1 cellular context compared by ENCODE assay signal in the genomic region with DNA sequence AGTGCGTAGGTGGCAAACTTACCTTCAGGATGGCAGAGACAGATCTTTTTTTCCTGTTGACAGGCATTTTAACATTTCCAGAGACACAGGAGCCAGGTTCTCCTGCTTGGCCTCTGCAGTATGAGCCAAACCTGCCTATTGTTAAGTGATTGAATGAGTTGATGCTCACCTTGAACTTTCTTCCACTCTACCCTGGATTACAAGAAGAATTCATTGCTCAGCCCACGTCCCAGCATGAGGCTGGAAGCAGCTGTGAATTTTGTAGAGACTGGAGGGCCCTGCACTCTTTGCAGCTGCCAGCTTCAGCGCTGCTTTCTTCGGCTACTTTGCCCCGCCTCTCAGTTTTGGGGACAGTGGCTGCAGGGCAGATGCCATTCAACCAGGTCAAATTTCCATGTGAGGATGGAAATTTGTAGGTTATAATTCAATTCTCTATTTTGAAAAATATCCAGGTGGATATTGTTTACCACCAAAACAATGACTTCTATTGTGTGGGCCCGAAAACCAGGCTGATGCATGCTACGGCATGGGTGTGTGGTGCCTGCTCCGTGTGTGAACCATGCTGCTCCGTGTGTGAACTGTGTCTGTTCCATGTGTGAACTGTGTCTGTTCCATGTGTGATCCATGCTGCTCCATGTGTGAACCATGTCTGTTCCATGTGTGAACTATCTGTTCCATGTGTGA.
A peak's percentile ranks its signal among the peaks of the same experiment; 100 is the strongest.
TF ChIP-seq lines count a peak whose summit lies in the region.

No MANE protein-coding gene starts in this region.

TF ChIP-seq in HepG2, 621 proteins besides CTCF, POLR2A, EP300 and RAD21 (continued from another document and continues in another):
- TF ChIP-seq, protein P1, sequence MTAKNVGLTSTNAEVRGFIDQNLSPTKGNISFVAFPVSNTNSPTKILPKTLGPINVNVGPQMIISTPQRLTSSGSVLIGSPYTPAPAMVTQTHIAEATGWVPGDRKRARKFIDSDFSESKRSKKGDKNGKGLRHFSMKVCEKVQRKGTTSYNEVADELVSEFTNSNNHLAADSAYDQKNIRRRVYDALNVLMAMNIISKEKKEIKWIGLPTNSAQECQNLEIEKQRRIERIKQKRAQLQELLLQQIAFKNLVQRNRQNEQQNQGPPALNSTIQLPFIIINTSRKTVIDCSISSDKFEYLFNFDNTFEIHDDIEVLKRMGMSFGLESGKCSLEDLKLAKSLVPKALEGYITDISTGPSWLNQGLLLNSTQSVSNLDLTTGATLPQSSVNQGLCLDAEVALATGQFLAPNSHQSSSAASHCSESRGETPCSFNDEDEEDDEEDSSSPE (CRISPR knock-in tag; IDR thresholded peaks at IDR 0.05): 0 out of 2 replicates have a peak, but pooled peaks have one; percentile 17
- TF ChIP-seq ZBTB42 (CRISPR knock-in tag; IDR thresholded peaks at IDR 0.05) (no peak), ZNF136 (CRISPR knock-in tag; IDR thresholded peaks at IDR 0.05; ENCODE audit: low read depth) (0 out of 2 replicates have a peak, but pooled peaks have one; percentile 26), KLF15 (CRISPR knock-in tag; IDR thresholded peaks at IDR 0.05; ENCODE audit: borderline replicate concordance) (0 out of 2 replicates have a peak, but pooled peaks have one; percentile 17), BRD4 (CRISPR knock-in tag; IDR thresholded peaks at IDR 0.05) (0 out of 2 replicates have a peak, but pooled peaks have one; percentile 65), KAT7 (CRISPR knock-in tag; IDR thresholded peaks at IDR 0.05; ENCODE audit: borderline replicate concordance) (peak; percentile 71; the same call in 1 of the 2 replicates), RXRB (CRISPR knock-in tag; IDR thresholded peaks at IDR 0.05; ENCODE audit: borderline replicate concordance) (peak; percentile 69), ZNF337 (CRISPR knock-in tag; IDR thresholded peaks at IDR 0.05; ENCODE audit: borderline replicate concordance, low read depth) (no peak), ESRRA (CRISPR knock-in tag; IDR thresholded peaks at IDR 0.05; ENCODE audit: low read depth) (no peak), ZNF607 (CRISPR knock-in tag; IDR thresholded peaks at IDR 0.05; ENCODE audit: borderline replicate concordance) (0 out of 2 replicates have a peak, but pooled peaks have one; percentile 52), SP2 (CRISPR knock-in tag; IDR thresholded peaks at IDR 0.05) (no peak), SOX5 (CRISPR knock-in tag; IDR thresholded peaks at IDR 0.05; ENCODE audit: borderline replicate concordance) (peak; percentile 51), KLF16 (CRISPR knock-in tag; IDR thresholded peaks at IDR 0.05) (peak in 1 of 2 experiments; percentile 45; a peak in 1 of 4 replicates), KLF13 (CRISPR knock-in tag; IDR thresholded peaks at IDR 0.05) (0 out of 2 replicates have a peak, but pooled peaks have one; percentile 79), ZMYM4 (CRISPR knock-in tag; IDR thresholded peaks at IDR 0.05) (0 out of 2 replicates have a peak, but pooled peaks have one; percentile 32), ZNF253 (CRISPR knock-in tag; IDR thresholded peaks at IDR 0.05; ENCODE audit: borderline replicate concordance) (0 out of 2 replicates have a peak, but pooled peaks have one; percentile 39), ZBTB4 (CRISPR knock-in tag; IDR thresholded peaks at IDR 0.05; ENCODE audit: borderline replicate concordance) (no peak), NFKBIZ (CRISPR knock-in tag; IDR thresholded peaks at IDR 0.05) (no peak), ARID3A (IDR thresholded peaks at IDR 0.05; ENCODE audit: low read depth, low read length) (peak; percentile 50; the same call in 1 of the 2 replicates), ZNF879 (CRISPR knock-in tag; IDR thresholded peaks at IDR 0.05) (0 out of 2 replicates have a peak, but pooled peaks have one; percentile 14), JUN (CRISPR knock-in tag; IDR thresholded peaks at IDR 0.05) (peak; percentile 34; the same call in 1 of the 2 replicates), ZNF792 (CRISPR knock-in tag; IDR thresholded peaks at IDR 0.05) (no peak; the same call in 1 of the 2 replicates), HINFP (CRISPR knock-in tag; IDR thresholded peaks at IDR 0.05; ENCODE audit: low read depth) (peak; percentile 10; the same call in 1 of the 2 replicates), CEBPG (CRISPR knock-in tag; IDR thresholded peaks at IDR 0.05) (0 out of 2 replicates have a peak, but pooled peaks have one; percentile 18), MEIS2 (CRISPR knock-in tag; IDR thresholded peaks at IDR 0.05) (no peak), ARID5B (CRISPR knock-in tag; IDR thresholded peaks at IDR 0.05) (peak; percentile 46; the same call in 1 of the 2 replicates), RARA (CRISPR knock-in tag; IDR thresholded peaks at IDR 0.05) (peak; percentile 45; the same call in 1 of the 2 replicates), CHD2 (IDR thresholded peaks at IDR 0.05; ENCODE audit: low read depth, low read length) (no peak), ZNF30 (CRISPR knock-in tag; IDR thresholded peaks at IDR 0.05) (0 out of 2 replicates have a peak, but pooled peaks have one; percentile 77), ZFP1 (CRISPR knock-in tag; IDR thresholded peaks at IDR 0.05) (0 out of 2 replicates have a peak, but pooled peaks have one; percentile 19), NR2F2 (IDR thresholded peaks at IDR 0.05; ENCODE audit: borderline replicate concordance, low read depth) (no peak), SSRP1 (CRISPR knock-in tag; IDR thresholded peaks at IDR 0.05) (peak; percentile 70), PBX2 (CRISPR knock-in tag; IDR thresholded peaks at IDR 0.05) (0 out of 2 replicates have a peak, but pooled peaks have one; percentile 43)
- TF ChIP-seq, protein P2, sequence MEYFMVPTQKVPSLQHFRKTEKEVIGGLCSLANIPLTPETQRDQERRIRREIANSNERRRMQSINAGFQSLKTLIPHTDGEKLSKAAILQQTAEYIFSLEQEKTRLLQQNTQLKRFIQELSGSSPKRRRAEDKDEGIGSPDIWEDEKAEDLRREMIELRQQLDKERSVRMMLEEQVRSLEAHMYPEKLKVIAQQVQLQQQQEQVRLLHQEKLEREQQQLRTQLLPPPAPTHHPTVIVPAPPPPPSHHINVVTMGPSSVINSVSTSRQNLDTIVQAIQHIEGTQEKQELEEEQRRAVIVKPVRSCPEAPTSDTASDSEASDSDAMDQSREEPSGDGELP (IDR thresholded peaks at IDR 0.05; ENCODE audit: borderline replicate concordance, low read depth): 0 out of 2 replicates have a peak, but pooled peaks have one; percentile 51
- TF ChIP-seq, protein P3, sequence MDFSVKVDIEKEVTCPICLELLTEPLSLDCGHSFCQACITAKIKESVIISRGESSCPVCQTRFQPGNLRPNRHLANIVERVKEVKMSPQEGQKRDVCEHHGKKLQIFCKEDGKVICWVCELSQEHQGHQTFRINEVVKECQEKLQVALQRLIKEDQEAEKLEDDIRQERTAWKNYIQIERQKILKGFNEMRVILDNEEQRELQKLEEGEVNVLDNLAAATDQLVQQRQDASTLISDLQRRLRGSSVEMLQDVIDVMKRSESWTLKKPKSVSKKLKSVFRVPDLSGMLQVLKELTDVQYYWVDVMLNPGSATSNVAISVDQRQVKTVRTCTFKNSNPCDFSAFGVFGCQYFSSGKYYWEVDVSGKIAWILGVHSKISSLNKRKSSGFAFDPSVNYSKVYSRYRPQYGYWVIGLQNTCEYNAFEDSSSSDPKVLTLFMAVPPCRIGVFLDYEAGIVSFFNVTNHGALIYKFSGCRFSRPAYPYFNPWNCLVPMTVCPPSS (IDR thresholded peaks at IDR 0.05): 0 out of 2 replicates have a peak, but pooled peaks have one; percentile 46
- TF ChIP-seq, protein P4, sequence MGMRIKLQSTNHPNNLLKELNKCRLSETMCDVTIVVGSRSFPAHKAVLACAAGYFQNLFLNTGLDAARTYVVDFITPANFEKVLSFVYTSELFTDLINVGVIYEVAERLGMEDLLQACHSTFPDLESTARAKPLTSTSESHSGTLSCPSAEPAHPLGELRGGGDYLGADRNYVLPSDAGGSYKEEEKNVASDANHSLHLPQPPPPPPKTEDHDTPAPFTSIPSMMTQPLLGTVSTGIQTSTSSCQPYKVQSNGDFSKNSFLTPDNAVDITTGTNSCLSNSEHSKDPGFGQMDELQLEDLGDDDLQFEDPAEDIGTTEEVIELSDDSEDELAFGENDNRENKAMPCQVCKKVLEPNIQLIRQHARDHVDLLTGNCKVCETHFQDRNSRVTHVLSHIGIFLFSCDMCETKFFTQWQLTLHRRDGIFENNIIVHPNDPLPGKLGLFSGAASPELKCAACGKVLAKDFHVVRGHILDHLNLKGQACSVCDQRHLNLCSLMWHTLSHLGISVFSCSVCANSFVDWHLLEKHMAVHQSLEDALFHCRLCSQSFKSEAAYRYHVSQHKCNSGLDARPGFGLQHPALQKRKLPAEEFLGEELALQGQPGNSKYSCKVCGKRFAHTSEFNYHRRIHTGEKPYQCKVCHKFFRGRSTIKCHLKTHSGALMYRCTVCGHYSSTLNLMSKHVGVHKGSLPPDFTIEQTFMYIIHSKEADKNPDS (CRISPR knock-in tag; IDR thresholded peaks at IDR 0.05): 0 out of 2 replicates have a peak, but pooled peaks have one; percentile 69
